Comparison of ENCODE assay signal across 8 cellular contexts in genomic region chr14:104708606-104709268, GRCh38. TPM values are rescaled to one million over a fixed set of nuclear protein-coding genes. Genes with fewer than 3 reads are reported as not detected.
DNase-seq lines count a peak whose midpoint lies in the region; ATAC-seq and TF ChIP-seq lines count a peak whose summit lies in the region.

No MANE protein-coding gene starts in this region.

- H3K4me3 ChIP-seq in CD4-positive, CD25-positive, alpha-beta regulatory T cell (ENCODE audit: low read depth, low read length) = no peak overlapping the region
- no peak overlapping the region for H3K4me3 ChIP-seq in GM23248
- H3K4me3 ChIP-seq in dorsolateral prefrontal cortex = no peak overlapping the region

- no peaks in the 10 kb centered on the region for H3K9me2 ChIP-seq in GM23248 (ENCODE audit: insufficient read depth)

- no peaks in the 10 kb centered on the region for H3K9me3 Mint-ChIP-seq in CD4-positive, CD25-positive, alpha-beta regulatory T cell
- H3K9me3 Mint-ChIP-seq in memory B cell = no peaks in the 10 kb centered on the region

- H3K27me3 Mint-ChIP-seq in CD4-positive, CD25-positive, alpha-beta regulatory T cell = no peaks in the 10 kb centered on the region
- no peaks in the 10 kb centered on the region for H3K27me3 Mint-ChIP-seq in memory B cell

- H3K4me3 Mint-ChIP-seq in CD4-positive, CD25-positive, alpha-beta regulatory T cell = peak overlapping the region in 1 of 4 donors; percentile 31
- H3K4me3 Mint-ChIP-seq in memory B cell = no peak overlapping the region

- H3K9ac ChIP-seq in GM23248 = no peak overlapping the region

- no peaks in the 10 kb centered on the region for H3K27me3 ChIP-seq in CD4-positive, CD25-positive, alpha-beta regulatory T cell (ENCODE audit: control insufficient read depth, insufficient read depth, low read length)
- H3K27me3 ChIP-seq in GM23248 (replicated peaks; ENCODE audit: insufficient read depth) (no peaks in the 10 kb centered on the region), dorsolateral prefrontal cortex (no peaks in the 10 kb centered on the region)

- no peaks in the 10 kb centered on the region for H3K9me3 ChIP-seq in CD4-positive, CD25-positive, alpha-beta regulatory T cell (ENCODE audit: control insufficient read depth in 2 of 2, low read length in 2 of 2)
- no peaks in the 10 kb centered on the region for H3K9me3 ChIP-seq in GM23248 (ENCODE audit: low read depth)

- H3K36me3 ChIP-seq in CD4-positive, CD25-positive, alpha-beta regulatory T cell (ENCODE audit: control insufficient read depth, insufficient read depth, low read length) = peaks cover 23% of the 10 kb centered on the region
- H3K36me3 ChIP-seq in GM23248 (ENCODE audit: low read depth) = no peaks in the 10 kb centered on the region; the same call in 1 of the 2 replicates

- WGBS in GM23248 (ENCODE audit: low coverage in 1 of 2, low lambda C conversion rate in 2 of 2, missing lambda C conversion rate in 2 of 2), 2 experiments = 44 to 53% methylated on average over 19 to 20 of the region's 20 CpGs

- H3K36me3 Mint-ChIP-seq in CD4-positive, CD25-positive, alpha-beta regulatory T cell = peaks cover 5% of the 10 kb centered on the region
- peaks cover 10% of the 10 kb centered on the region for H3K36me3 Mint-ChIP-seq in memory B cell

- H3K4me1 ChIP-seq in CD4-positive, CD25-positive, alpha-beta regulatory T cell (ENCODE audit: control insufficient read depth, insufficient read depth, low read length, poor library complexity, severe bottlenecking) = peaks cover 4% of the 10 kb centered on the region
- H3K4me1 ChIP-seq in GM23248 (ENCODE audit: insufficient read depth) = no peaks in the 10 kb centered on the region

- no peak overlapping the region for H2AFZ ChIP-seq in GM23248

- H3K4me1 Mint-ChIP-seq in CD4-positive, CD25-positive, alpha-beta regulatory T cell = peaks cover 0 to 5% (median 3%) of the 10 kb centered on the region in 4 donors
- peaks cover 6% of the 10 kb centered on the region for H3K4me1 Mint-ChIP-seq in memory B cell

- H4K20me1 ChIP-seq in GM23248 (ENCODE audit: insufficient read depth) = no peaks in the 10 kb centered on the region

- in situ Hi-C loops in GM23248 (cut with MboI) = no loop called here

- peak overlapping the region in 1 of 3 donors; percentile 32 for H3K27ac Mint-ChIP-seq in CD4-positive, CD25-positive, alpha-beta regulatory T cell
- peak overlapping the region; percentile 72 for H3K27ac Mint-ChIP-seq in memory B cell

- no peaks in the 10 kb centered on the region for H3F3A ChIP-seq in GM23248 (ENCODE audit: insufficient read depth)

- ATAC-seq in CD4-positive, CD25-positive, alpha-beta regulatory T cell (ENCODE audit: low read depth in 2 of 2) = peak; percentile 78 to 79
- ATAC-seq in memory B cell (ENCODE audit: low read depth) (peak; percentile 89), GM18519 (IDR thresholded peaks at IDR 0.05; ENCODE audit: low FRiP score, unreplicated experiment) (no peak)

- H3K79me2 ChIP-seq in GM23248 (ENCODE audit: insufficient read depth) = no peaks in the 10 kb centered on the region

- peak; percentile 92 to 100 (median 98) for TF ChIP-seq CTCF in dorsolateral prefrontal cortex (IDR thresholded peaks at IDR 0.05 in 54 of 56, conservative IDR thresholded peaks at IDR 0.05 in 2 of 56; ENCODE audit: low read depth in 1 of 56, partially characterized antibody in 56 of 56)

- H3K27ac ChIP-seq in CD4-positive, CD25-positive, alpha-beta regulatory T cell (ENCODE audit: insufficient read depth, low read length, poor library complexity, severe bottlenecking) = no peak overlapping the region
- H3K27ac ChIP-seq in GM23248 = no peak overlapping the region
- H3K27ac ChIP-seq in dorsolateral prefrontal cortex = peak overlapping the region in 53 of 59 donors; percentile 1 to 86 (median 70)

- intact Hi-C loops in dorsolateral prefrontal cortex (cut with DNase I) = loop anchor here (1.0 to 2.0 kb wide), 3 partner anchors 43 to 58 kb away; no protein-coding TSS in a partner anchor

- H3K4me2 ChIP-seq in GM23248 (ENCODE audit: unreplicated experiment) = no peak overlapping the region

- peak; percentile 58 to 75 (median 71) for DNase-seq in CD4-positive, CD25-positive, alpha-beta regulatory T cell
- DNase-seq in GM23248 = peak; percentile 58
- peak; percentile 73 for DNase-seq in NCI-H2227 (lab: John Stamatoyannopoulos, UW; ENCODE audit: unreplicated experiment)
- peak; percentile 68 to 69 for DNase-seq in activated CD4-positive, alpha-beta T cell treated with anti-CD3 and anti-CD28 coated beads, Interleukin-2, amount 50 U/mL, for 4 hours
- peak in 8 of 10 donors; percentile 49 to 82 (median 74) for DNase-seq in dorsolateral prefrontal cortex
- peak; percentile 79 to 85 for DNase-seq in memory B cell (ENCODE audit: low spot score in 2 of 2)
- DNase-seq in stimulated activated CD8-positive, alpha-beta memory T cell treated with anti-CD3 and anti-CD28 coated beads, Interleukin-4, amount 100 ng/mL, for 4 hours (ENCODE audit: low read depth in 2 of 2, low spot score in 1 of 2) = peak; percentile 34 to 53

RNA-seq across cellular contexts. Expression of gene ADSS1, which starts 15.3 kb away (rescaled TPM):
- 1.9 TPM for total RNA-seq in CD4-positive, CD25-positive, alpha-beta regulatory T cell
- 1 to 10 TPM in 2 of 4 donors, under 1 TPM in 2; 0.10 to 1.7 (median 1.0) TPM for polyA plus RNA-seq in CD4-positive, CD25-positive, alpha-beta regulatory T cell
- total RNA-seq in GM23248 (2014; rRNA removed; shearing (Covaris generic)) = 3.7 and 4.7 TPM in 2 replicates
- 6.6 and 7.1 TPM in 2 replicates for polyA plus RNA-seq in GM23248 (2016; fragmentation: Nextera tagmentation; extraction: Ambion mirVana)
- total RNA-seq in dorsolateral prefrontal cortex = 10 to 100 TPM in 62 of 120 experiments, 1 to 10 TPM in 58; 4.2 to 28.9 (median 10.3) TPM

RNA-seq across cellular contexts. Expression of gene INF2, which starts 19.3 kb away (rescaled TPM):
- total RNA-seq in CD4-positive, CD25-positive, alpha-beta regulatory T cell = 74.3 TPM
- polyA plus RNA-seq in CD4-positive, CD25-positive, alpha-beta regulatory T cell = 1 to 10 TPM; 4.2 to 8.9 (median 6.6) TPM
- 53.3 and 62.1 TPM in 2 replicates for total RNA-seq in GM23248 (2014; rRNA removed; shearing (Covaris generic))
- polyA plus RNA-seq in GM23248 (2016; fragmentation: Nextera tagmentation; extraction: Ambion mirVana) = 23.0 and 24.2 TPM in 2 replicates
- total RNA-seq in dorsolateral prefrontal cortex = 100 to 1,000 TPM in 97 of 120 experiments, 10 to 100 TPM in 23; 69.5 to 290 (median 127) TPM

RNA-seq across cellular contexts. Expression of gene SIVA1, which starts 44.2 kb away (rescaled TPM):
- 82.6 TPM for total RNA-seq in CD4-positive, CD25-positive, alpha-beta regulatory T cell
- polyA plus RNA-seq in CD4-positive, CD25-positive, alpha-beta regulatory T cell = 100 to 1,000 TPM; 234 to 281 (median 246) TPM
- total RNA-seq in GM23248 (2014; rRNA removed; shearing (Covaris generic)) = 148 and 174 TPM in 2 replicates
- 132 and 141 TPM in 2 replicates for polyA plus RNA-seq in GM23248 (2016; fragmentation: Nextera tagmentation; extraction: Ambion mirVana)
- total RNA-seq in dorsolateral prefrontal cortex = 10 to 100 TPM; 23.3 to 52.5 (median 36.1) TPM

Comparison
In these comparisons a context has a peak if more than half of its experiments do, and no peak if none do; other contexts are left out.
1. H3K27ac ChIP-seq: peak in dorsolateral prefrontal cortex (53 of 59); none in CD4-positive, CD25-positive, alpha-beta regulatory T cell (single experiment) and GM23248 (single experiment).
2. Peak in every context shown above with its lines, with median percentiles within 50 percentile points of each other: DNase-seq.